9 cellular contexts compared by ENCODE assay signal in the genomic region with DNA sequence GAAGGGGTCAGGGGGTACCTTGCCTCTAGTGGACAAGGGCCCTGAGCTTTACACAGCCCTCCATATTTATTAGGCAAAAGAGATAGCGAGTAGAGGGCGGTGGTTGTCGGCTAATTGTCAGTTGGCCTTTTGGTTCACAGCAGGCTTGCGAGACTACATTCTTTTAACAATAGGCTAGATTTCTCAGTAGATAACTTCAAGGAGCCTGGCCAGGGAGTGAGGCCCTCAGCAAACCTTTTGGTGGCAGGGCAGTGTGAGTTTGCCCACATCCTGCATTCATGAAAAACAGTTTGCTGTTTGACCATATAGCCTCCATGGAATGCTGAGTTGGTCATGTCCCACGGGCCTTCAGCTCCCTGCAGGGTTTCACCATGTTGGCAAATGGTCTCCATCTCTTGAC. TPM values are rescaled to one million over a fixed set of nuclear protein-coding genes. Genes with fewer than 3 reads are reported as not detected.
DNase-seq lines count a peak whose midpoint lies in the region; ATAC-seq, FAIRE-seq and TF ChIP-seq lines count a peak whose summit lies in the region.
"Not testable (repeated sequence)": the region's sequence is repeated elsewhere in the genome, so short reads cannot be mapped to it uniquely, and the experiment has no call there.
"Had no signal": no experiment of that assay in that cellular context is flagged by ENCODE, and none has a peak within 500 bp of the region (broad histone marks: within the 10 kb centered on the region; RNA-seq: fewer than 3 reads in every experiment).

No MANE protein-coding gene starts in this region.

- intact Hi-C loops in endothelial cell of umbilical vein (cut with micrococcal nuclease); right lobe of liver (cut with DNase I): not testable (repeated sequence)

- in situ Hi-C loops in astrocyte of the cerebellum (cut with HindIII; ENCODE audit: low sequenced_read_pairs), result not testable (repeated sequence)

- POLR2A ChIA-PET in endothelial cell of umbilical vein (lab: Charles Lee), result not testable (repeated sequence)

- TF ChIP-seq POLR2A in endothelial cell of umbilical vein (IDR thresholded peaks at IDR 0.05; ENCODE audit: low read depth, low read length); right lobe of liver (IDR thresholded peaks at IDR 0.05): not testable (repeated sequence)

- H3K9ac ChIP-seq in HUES48 (ENCODE audit: low read depth, low read length); NT2/D1 (ENCODE audit: insufficient read length, low read depth); endothelial cell of umbilical vein (replicated peaks; ENCODE audit: extremely low read depth, insufficient read depth, low read length); parathyroid adenoma: not testable (repeated sequence)

- H3K9me3 ChIP-seq in HUES48 (ENCODE audit: control insufficient read depth, insufficient read depth, low read length); NT2/D1 (ENCODE audit: insufficient read depth, low read length); endothelial cell of umbilical vein (replicated peaks; ENCODE audit: control insufficient read depth, insufficient read depth, low read length); right lobe of liver; parathyroid adenoma (ENCODE audit: control insufficient read depth, low read length): not testable (repeated sequence)

- H3K79me2 ChIP-seq in endothelial cell of umbilical vein (ENCODE audit: control insufficient read depth, insufficient read depth, low read length); parathyroid adenoma: not testable (repeated sequence)

- dilution Hi-C loops in endothelial cell of umbilical vein (cut with MboI; ENCODE audit: extremely low pct_ligation_motif_present, low sequenced_read_pairs), result not testable (repeated sequence)

- not testable (repeated sequence) for H3K4me3 ChIP-seq in HUES48 (ENCODE audit: low read depth, low read length); NT2/D1 (ENCODE audit: insufficient read length, low read depth); astrocyte of the cerebellum (ENCODE audit: low read depth, low read length); endothelial cell of umbilical vein (replicated peaks in 1 of 3; ENCODE audit: insufficient read depth in 1 of 3, low read depth in 1 of 3, low read length in 3 of 3); right lobe of liver; parathyroid adenoma (ENCODE audit: low read depth, low read length)

- H3K4me2 ChIP-seq in endothelial cell of umbilical vein (ENCODE audit: insufficient read depth, low read length); parathyroid adenoma (ENCODE audit: low read length): not testable (repeated sequence)

- not testable (repeated sequence) for BruUV-seq in endothelial cell of umbilical vein (replicated peaks; lab: Mats Ljungman, UMichigan)

- not testable (repeated sequence) for ATAC-seq in right lobe of liver

- not testable (repeated sequence) for H3K9me1 ChIP-seq in endothelial cell of umbilical vein (replicated peaks; ENCODE audit: control insufficient read depth, extremely low read depth, insufficient read depth, low read length)

- CTCF ChIA-PET in endothelial cell of umbilical vein (lab: Charles Lee), result interaction anchor here (2.1 to 3.2 kb wide), 2 partner anchors 16 to 164 kb away, joined by 5 to 9 read pairs; no protein-coding TSS in a partner anchor

- H3K4me1 ChIP-seq in HUES48 (ENCODE audit: control insufficient read depth, insufficient read depth, low read length), result peaks cover 13% of the 10 kb centered on the region; the same call in 1 of the 2 replicates
- H3K4me1 ChIP-seq in NT2/D1 (ENCODE audit: insufficient read depth, insufficient read length), result not testable (repeated sequence)
- peaks cover 16% of the 10 kb centered on the region for H3K4me1 ChIP-seq in endothelial cell of umbilical vein (ENCODE audit: control insufficient read depth, extremely low read depth, insufficient read depth, low read length)
- H3K4me1 ChIP-seq in right lobe of liver, result peaks cover 0 to 18% (median 7%) of the 10 kb centered on the region in 4 donors
- H3K4me1 ChIP-seq in parathyroid adenoma, result peaks cover 31% of the 10 kb centered on the region

- FAIRE-seq in endothelial cell of umbilical vein (lab: Jason Lieb, UNC), result not testable (repeated sequence)

- H3K27ac ChIP-seq in HUES48 (ENCODE audit: low read depth, low read length), result peak overlapping the region; percentile 14
- not testable (repeated sequence) for H3K27ac ChIP-seq in endothelial cell of umbilical vein (ENCODE audit: insufficient read depth, low read depth, low read length)
- H3K27ac ChIP-seq in right lobe of liver, result peak overlapping the region in 2 of 3 donors; percentile 16 to 56
- peak overlapping the region; percentile 66 for H3K27ac ChIP-seq in parathyroid adenoma

- H3K36me3 ChIP-seq in HUES48 (ENCODE audit: control insufficient read depth, insufficient read depth, low read length) (peaks cover 32% of the 10 kb centered on the region), right lobe of liver (peaks cover 0 to 64% (median 16%) of the 10 kb centered on the region in 4 donors)
- not testable (repeated sequence) for H3K36me3 ChIP-seq in NT2/D1 (ENCODE audit: insufficient read depth, insufficient read length, low read length); endothelial cell of umbilical vein (ENCODE audit: control insufficient read depth in 2 of 2, extremely low read depth in 1 of 2, insufficient read depth in 2 of 2, low read length in 2 of 2); parathyroid adenoma (ENCODE audit: control insufficient read depth, insufficient read depth, low read length)

- H4K20me1 ChIP-seq in endothelial cell of umbilical vein (replicated peaks; ENCODE audit: control insufficient read depth, extremely low read depth, insufficient read depth, low read length), result not testable (repeated sequence)

- H2AFZ ChIP-seq in endothelial cell of umbilical vein (ENCODE audit: low read depth, low read length) (peak overlapping the region; percentile 20), parathyroid adenoma (peak overlapping the region; percentile 35)

- 83% methylated on average over 1 of the region's 5 CpGs for WGBS in right lobe of liver (ENCODE audit: insufficient coverage, low coverage, low lambda C conversion rate, missing lambda C conversion rate)

- H3K27me3 ChIP-seq in HUES48 (ENCODE audit: control insufficient read depth, insufficient read depth, low read length); NT2/D1 (ENCODE audit: insufficient read depth, insufficient read length); endothelial cell of umbilical vein (ENCODE audit: control insufficient read depth in 2 of 2, insufficient read depth in 2 of 2, low read length in 2 of 2); right lobe of liver; parathyroid adenoma (ENCODE audit: control insufficient read depth, insufficient read depth, low read length): not testable (repeated sequence)

- not testable (repeated sequence) for TF ChIP-seq CTCF in astrocyte of the cerebellum (IDR thresholded peaks at IDR 0.05; ENCODE audit: low read depth, low read length, missing control alignments); endothelial cell of umbilical vein (IDR thresholded peaks at IDR 0.05; ENCODE audit: extremely low read depth in 1 of 2, insufficient read depth in 1 of 2, low read depth in 1 of 2, low read length in 2 of 2); right lobe of liver (IDR thresholded peaks at IDR 0.05); parathyroid adenoma (IDR thresholded peaks at IDR 0.05)

- peak; percentile 4 for DNase-seq in ELR (ENCODE audit: low read depth)
- peak; percentile 22 for DNase-seq in NT2/D1 (ENCODE audit: low read depth, low spot score)
- DNase-seq in astrocyte of the cerebellum (ENCODE audit: low read depth), result peak; percentile 8
- not testable (repeated sequence) for DNase-seq in endothelial cell of umbilical vein (ENCODE audit: low read depth, low spot score); right lobe of liver

RNA-seq across cellular contexts. Expression of gene ENPP1, which starts 51.8 kb away (rescaled TPM):
- total RNA-seq in endothelial cell of umbilical vein (1.4 and 1.5 TPM in 2 replicates), right lobe of liver (10 to 100 TPM; 27.5 to 61.6 (median 45.6) TPM)
- 0.36 and 0.46 TPM in 2 replicates for polyA plus RNA-seq in endothelial cell of umbilical vein
- 0.40 and 0.54 TPM in 2 replicates for polyA plus RNA-seq in endothelial cell of umbilical vein (2011; cell fraction: cytosol; rRNA removed)
- polyA plus RNA-seq in endothelial cell of umbilical vein (2011; cell fraction: nucleus; rRNA removed), result 0.53 and 0.80 TPM in 2 replicates
- 0.65 and 2.0 TPM in 2 replicates for polyA plus RNA-seq in endothelial cell of umbilical vein (2012)
- polyA minus RNA-seq in endothelial cell of umbilical vein, result 0.62 and 1.1 TPM in 2 replicates
- polyA minus RNA-seq in endothelial cell of umbilical vein (2011; cell fraction: cytosol; rRNA and poly(A)+ RNA removed), result 1.0 TPM
- 0.82 and 1.3 TPM in 2 replicates for polyA minus RNA-seq in endothelial cell of umbilical vein (2011; cell fraction: nucleus; rRNA and poly(A)+ RNA removed)
- total RNA-seq: G401 had no signal
- polyA plus RNA-seq: CD14-positive monocyte had no signal

Comparison
In these comparisons a context has a peak if more than half of its experiments do, and no peak if none do; other contexts are left out.
1. RNA of gene ENPP1, which starts 51.8 kb away (total RNA-seq): 27.5 to 61.6 TPM in right lobe of liver; 1.4 to 1.5 TPM in endothelial cell of umbilical vein; every median in the first group is over 10 times any median in the second.